In genomic region chr4:184472540-184473264, GRCh38 we compare ENCODE assay signal across 8 cellular contexts. TPM values are rescaled to one million over a fixed set of nuclear protein-coding genes. Genes with fewer than 3 reads are reported as not detected.
DNase-seq lines count a peak whose midpoint lies in the region; ATAC-seq and TF ChIP-seq lines count a peak whose summit lies in the region.

No MANE protein-coding gene starts in this region.

- H3K36me3 ChIP-seq in NT2/D1 (ENCODE audit: insufficient read depth, insufficient read length, low read length) (no peaks in the 10 kb centered on the region), esophagus muscularis mucosa (peaks cover 0 to 4% (median 0%) of the 10 kb centered on the region in 4 donors), mucosa of stomach (ENCODE audit: control insufficient read depth, insufficient read depth, low read length) (no peaks in the 10 kb centered on the region)

- H3K4me1 ChIP-seq in NT2/D1 (ENCODE audit: insufficient read depth, insufficient read length) (no peaks in the 10 kb centered on the region), esophagus muscularis mucosa (peaks cover 60 to 72% (median 70%) of the 10 kb centered on the region in 4 donors), mucosa of stomach (ENCODE audit: control insufficient read depth, insufficient read depth, low read length) (peaks cover 50% of the 10 kb centered on the region)

- H3K9ac ChIP-seq in NT2/D1 (ENCODE audit: insufficient read length, low read depth) (peak overlapping the region; percentile 74), mucosa of stomach (ENCODE audit: low read length) (peak overlapping the region; percentile 96)

- no peak for TF ChIP-seq EP300 in esophagus muscularis mucosa (IDR thresholded peaks at IDR 0.05)

- no peak for TF ChIP-seq POLR2A in esophagus muscularis mucosa (IDR thresholded peaks at IDR 0.05; ENCODE audit: low read depth)

- H3K9me3 ChIP-seq in NT2/D1 (ENCODE audit: insufficient read depth, low read length) (no peaks in the 10 kb centered on the region), esophagus muscularis mucosa (no peaks in the 10 kb centered on the region), mucosa of stomach (ENCODE audit: control insufficient read depth, low read length) (no peaks in the 10 kb centered on the region)

- peak overlapping the region; percentile 51 for H3K4me3 ChIP-seq in NT2/D1 (ENCODE audit: insufficient read length, low read depth)
- H3K4me3 ChIP-seq in esophagus muscularis mucosa, result peak overlapping the region; percentile 68 to 93 (median 84)
- peak overlapping the region; percentile 49 for H3K4me3 ChIP-seq in mucosa of stomach (ENCODE audit: low read length)

- ATAC-seq in HG02943 (IDR thresholded peaks at IDR 0.05; ENCODE audit: low read depth, unreplicated experiment), result peak; percentile 31

- peak overlapping the region; percentile 92 to 98 (median 95) for H3K27ac ChIP-seq in esophagus muscularis mucosa (replicated peaks in 1 of 4)

- TF ChIP-seq CTCF in GM12872 (IDR thresholded peaks at IDR 0.05; ENCODE audit: insufficient read depth, low read depth, low read length) (0 out of 3 replicates have a peak, but pooled peaks have one; percentile 7), esophagus muscularis mucosa (IDR thresholded peaks at IDR 0.05) (peak in 1 of 3 experiments; percentile 21)

- intact Hi-C loops in esophagus muscularis mucosa (cut with DNase I), result loop anchor here (10.0 kb wide), 1 partner anchor 172 kb away; the partner anchor contains the start of genes CASP3 and PRIMPOL

- DNase-seq in A172 (ENCODE audit: low spot score) (peak; percentile 38), NT2/D1 (ENCODE audit: low read depth, low spot score) (no peak), activated T-helper 1 cell treated with Interleukin-2 at 50 U/mL for 16 hours (ENCODE audit: low read depth) (peak; percentile 27), esophagus muscularis mucosa (ENCODE audit: extremely low spot score) (peak; percentile 94), stromal cell of bone marrow (ENCODE audit: low read depth) (peak; percentile 37)

- under 1% methylated on average over 10 of the region's 70 CpGs for WGBS in esophagus muscularis mucosa

- peaks cover 2% of the 10 kb centered on the region for H3K27me3 ChIP-seq in NT2/D1 (ENCODE audit: insufficient read depth, insufficient read length)
- H3K27me3 ChIP-seq in esophagus muscularis mucosa, result no peaks in the 10 kb centered on the region
- no peaks in the 10 kb centered on the region for H3K27me3 ChIP-seq in mucosa of stomach (ENCODE audit: control insufficient read depth, insufficient read depth, low read length)

RNA-seq across cellular contexts. Expression of gene IRF2, which starts 1.6 kb away (rescaled TPM):
- 22.6 and 25.8 TPM in 2 replicates for total RNA-seq in A172 (2014; rRNA removed; shearing (Covaris generic))
- total RNA-seq in esophagus muscularis mucosa, result 10 to 100 TPM; 32.3 to 50.1 (median 36.4) TPM
